ENCODE assay signal across 1 cellular context in the genomic region with DNA sequence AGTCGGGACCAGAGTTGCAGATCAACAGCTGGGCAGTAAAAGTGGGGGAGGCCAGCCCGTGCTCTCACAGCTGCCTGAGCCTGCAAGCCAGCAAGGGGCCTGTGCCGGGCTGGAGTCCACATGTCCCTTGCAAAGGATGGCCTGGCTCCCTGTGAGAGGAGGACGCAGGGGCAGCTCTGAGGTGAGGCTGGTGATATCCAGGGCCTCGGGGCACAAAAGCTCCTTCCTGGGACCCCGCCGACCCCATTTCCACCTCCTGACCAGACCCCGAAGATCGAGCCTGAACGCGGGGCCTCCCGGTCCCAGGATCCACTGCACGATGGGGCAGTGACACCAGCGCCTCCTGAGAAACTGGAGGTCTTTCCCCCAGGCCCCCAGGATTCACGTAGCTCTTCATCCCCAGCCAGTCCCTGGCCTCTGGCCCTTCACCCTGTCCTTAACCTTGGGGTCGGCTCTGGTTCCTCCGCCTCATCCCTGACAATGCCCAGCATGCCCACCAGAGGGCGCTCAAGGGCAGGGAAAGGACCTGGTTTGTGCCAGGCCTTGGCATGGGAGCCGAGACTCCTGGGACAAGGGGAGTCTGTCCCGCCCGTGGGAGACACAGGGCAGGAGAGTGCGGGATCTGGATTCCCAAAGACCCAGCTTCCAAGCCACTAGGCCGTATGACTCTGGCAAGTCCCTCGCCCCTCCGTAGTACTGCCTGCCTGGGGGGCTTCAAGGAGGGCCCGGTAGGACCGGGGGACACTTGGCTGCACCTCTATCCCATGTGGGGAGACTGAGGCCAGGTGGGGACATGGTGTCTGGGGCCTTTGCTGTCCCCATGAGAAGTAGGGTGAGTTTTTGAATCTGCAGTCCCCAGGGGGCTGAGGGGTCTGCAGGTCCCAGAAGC.
A peak's percentile ranks its signal among the peaks of the same experiment; 100 is the strongest.
TF ChIP-seq lines count a peak whose summit lies in the region.

No MANE protein-coding gene starts in this region.

TF ChIP-seq in HepG2, 621 proteins besides CTCF, POLR2A, EP300 and RAD21 (continued from another document):
- TF ChIP-seq, protein P1, sequence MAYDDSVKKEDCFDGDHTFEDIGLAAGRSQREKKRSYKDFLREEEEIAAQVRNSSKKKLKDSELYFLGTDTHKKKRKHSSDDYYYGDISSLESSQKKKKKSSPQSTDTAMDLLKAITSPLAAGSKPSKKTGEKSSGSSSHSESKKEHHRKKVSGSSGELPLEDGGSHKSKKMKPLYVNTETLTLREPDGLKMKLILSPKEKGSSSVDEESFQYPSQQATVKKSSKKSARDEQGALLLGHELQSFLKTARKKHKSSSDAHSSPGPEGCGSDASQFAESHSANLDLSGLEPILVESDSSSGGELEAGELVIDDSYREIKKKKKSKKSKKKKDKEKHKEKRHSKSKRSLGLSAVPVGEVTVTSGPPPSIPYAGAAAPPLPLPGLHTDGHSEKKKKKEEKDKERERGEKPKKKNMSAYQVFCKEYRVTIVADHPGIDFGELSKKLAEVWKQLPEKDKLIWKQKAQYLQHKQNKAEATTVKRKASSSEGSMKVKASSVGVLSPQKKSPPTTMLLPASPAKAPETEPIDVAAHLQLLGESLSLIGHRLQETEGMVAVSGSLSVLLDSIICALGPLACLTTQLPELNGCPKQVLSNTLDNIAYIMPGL (CRISPR knock-in tag; IDR thresholded peaks at IDR 0.05; ENCODE audit: borderline replicate concordance in 1 of 2, low read depth in 1 of 2), result peak in 1 of 2 experiments; percentile 25; a peak in 1 of 4 replicates
- TF ChIP-seq KDM2A (CRISPR knock-in tag; IDR thresholded peaks at IDR 0.05; ENCODE audit: borderline replicate concordance, low read depth) (peak; percentile 75; the same call in 1 of the 2 replicates), RXRB (CRISPR knock-in tag; IDR thresholded peaks at IDR 0.05; ENCODE audit: borderline replicate concordance) (0 out of 2 replicates have a peak, but pooled peaks have one; percentile 24)
TF ChIP-seq in HepG2: peak in this region for 22.
